ENCODE assay signal across 19 cellular contexts in genomic region chr15:23416349-23417276, GRCh38. TPM values are rescaled to one million over a fixed set of nuclear protein-coding genes. Genes with fewer than 3 reads are reported as not detected.
DNase-seq lines count a peak whose midpoint lies in the region; ATAC-seq lines count a peak whose summit lies in the region.
"Had no signal": no experiment of that assay in that cellular context is flagged by ENCODE, and none has a peak within 500 bp of the region (broad histone marks: within the 10 kb centered on the region; RNA-seq: fewer than 3 reads in every experiment).

No MANE protein-coding gene starts in this region.

- DNase-seq in NAMALWA (ENCODE audit: low spot score): peak; percentile 22
- DNase-seq in left lobe of liver (ENCODE audit: low spot score): no peak
- DNase-seq in activated gamma-delta T cell (lab: John Stamatoyannopoulos, UW): no peak
- no peak for DNase-seq in NCI-H2227 treated with DMSO at 0.1 percent for 48 hours (lab: John Stamatoyannopoulos, UW)
- DNase-seq in middle frontal gyrus (ENCODE audit: extremely low spot score, low spot score): no peak
- DNase-seq: activated CD4-positive, alpha-beta T cell treated with anti-CD3 and anti-CD28 coated beads for 4 hours; activated T-cell treated with anti-CD3 and anti-CD28 coated beads, Interleukin-2, amount 50 U/mL, for 1 hour; DND-41; natural killer cell; NCI-H1092; NCI-H226; PC-3; stimulated activated CD4-positive, alpha-beta T cell treated with anti-CD3 and anti-CD28 coated beads, Interleukin-2, amount 100 ng/mL, for 48 hours had no signal

- peak; percentile 57 for ATAC-seq in GM18498 (IDR thresholded peaks at IDR 0.05; ENCODE audit: unreplicated experiment)
- ATAC-seq in GM21526 (IDR thresholded peaks at IDR 0.05; ENCODE audit: low FRiP score, unreplicated experiment): peak; percentile 59
- peak; percentile 60 for ATAC-seq in left lobe of liver
- no peak for ATAC-seq in HG03108 (IDR thresholded peaks at IDR 0.05; ENCODE audit: unreplicated experiment)
- ATAC-seq: PC-3 had no signal

RNA-seq across cellular contexts. Expression of gene GOLGA6L2, which starts 30.4 kb away (rescaled TPM):
- total RNA-seq in left lobe of liver: not detected
- total RNA-seq: B cell; natural killer cell; PC-3; T-helper 1 cell treated with Interleukin-12 subunit alpha and Interleukin-12 subunit beta and Interleukin-4 antibody, amounts not matched to agents 30 ng/mL and 1 ng/mL, for 36 hours; urinary bladder had no signal
